ENCODE assay signal across 1 cellular context in genomic region chr7:24407965-24408364, GRCh38.
TF ChIP-seq lines count a peak whose summit lies in the region.

No MANE protein-coding gene starts in this region.

TF ChIP-seq in WTC11, 78 proteins besides CTCF, POLR2A, EP300 and RAD21 (continued from another document and continues in another):
- TF ChIP-seq ARID4B (CRISPR knock-in tag; IDR thresholded peaks at IDR 0.05; ENCODE audit: borderline replicate concordance) (no peak), ATF3 (CRISPR knock-in tag; conservative IDR thresholded peaks at IDR 0.05) (no peak), ZBTB21 (CRISPR knock-in tag; IDR thresholded peaks at IDR 0.05; ENCODE audit: borderline replicate concordance) (no peak), NR2C2 (CRISPR knock-in tag; IDR thresholded peaks at IDR 0.05) (no peak), MLX (CRISPR knock-in tag; IDR thresholded peaks at IDR 0.05) (no peak), ZNF425 (CRISPR knock-in tag; conservative IDR thresholded peaks at IDR 0.05) (peak; percentile 76), RORB (CRISPR knock-in tag; IDR thresholded peaks at IDR 0.05) (no peak), FOXK1 (CRISPR knock-in tag; IDR thresholded peaks at IDR 0.05) (no peak), ZMAT4 (CRISPR knock-in tag; IDR thresholded peaks at IDR 0.05) (peak; percentile 95), FOXP1 (CRISPR knock-in tag; IDR thresholded peaks at IDR 0.05; ENCODE audit: borderline replicate concordance) (no peak), HMGA2 (CRISPR knock-in tag; IDR thresholded peaks at IDR 0.05) (no peak), KAT7 (CRISPR knock-in tag; IDR thresholded peaks at IDR 0.05; ENCODE audit: borderline replicate concordance) (no peak), ATF1 (CRISPR knock-in tag; IDR thresholded peaks at IDR 0.05) (no peak), AFF4 (CRISPR knock-in tag; IDR thresholded peaks at IDR 0.05; ENCODE audit: borderline replicate concordance) (no peak), ZNF532 (CRISPR knock-in tag; IDR thresholded peaks at IDR 0.05; ENCODE audit: borderline replicate concordance) (0 out of 2 replicates have a peak, but pooled peaks have one; percentile 54), MAX (CRISPR knock-in tag; IDR thresholded peaks at IDR 0.05) (no peak), ZNF281 (CRISPR knock-in tag; IDR thresholded peaks at IDR 0.05) (no peak), FOXJ3 (CRISPR knock-in tag; IDR thresholded peaks at IDR 0.05; ENCODE audit: borderline replicate concordance) (no peak), AR (CRISPR knock-in tag; IDR thresholded peaks at IDR 0.05) (peak; percentile 86), NFE2L1 (CRISPR knock-in tag; IDR thresholded peaks at IDR 0.05) (no peak), ZNF416 (CRISPR knock-in tag; IDR thresholded peaks at IDR 0.05) (peak; percentile 84), GRHL2 (CRISPR knock-in tag; IDR thresholded peaks at IDR 0.05; ENCODE audit: insufficient replicate concordance, severe bottlenecking) (no peak), CDX4 (CRISPR knock-in tag; IDR thresholded peaks at IDR 0.05; ENCODE audit: borderline replicate concordance) (no peak), USF1 (CRISPR knock-in tag; IDR thresholded peaks at IDR 0.05) (no peak), MXD4 (CRISPR knock-in tag; IDR thresholded peaks at IDR 0.05; ENCODE audit: borderline replicate concordance) (no peak), ZNF263 (CRISPR knock-in tag; IDR thresholded peaks at IDR 0.05; ENCODE audit: low read depth) (no peak)
